11 cellular contexts compared by ENCODE assay signal in the genomic region with DNA sequence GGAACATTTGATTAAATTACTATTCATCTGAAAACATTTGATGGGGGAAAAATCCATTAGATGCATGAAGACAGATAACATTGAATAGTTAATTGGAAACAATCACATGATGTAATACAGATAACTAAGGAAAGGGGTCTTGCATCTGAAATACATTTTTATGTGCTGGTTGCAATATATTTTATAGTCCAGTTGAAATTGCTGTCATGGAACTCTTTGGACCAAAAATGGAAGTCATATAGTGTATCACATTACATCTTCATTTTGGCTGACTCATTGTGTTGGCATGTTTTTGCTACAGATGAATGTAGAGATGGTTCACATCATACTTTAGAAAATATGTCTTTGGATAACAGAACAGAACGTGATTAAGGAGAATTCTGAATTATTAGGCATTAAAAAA. TPM values are rescaled to one million over a fixed set of nuclear protein-coding genes. Genes with fewer than 3 reads are reported as not detected.
DNase-seq lines count a peak whose midpoint lies in the region; ATAC-seq, FAIRE-seq and TF ChIP-seq lines count a peak whose summit lies in the region.
"Had no signal": no experiment of that assay in that cellular context is flagged by ENCODE, and none has a peak within 500 bp of the region (broad histone marks: within the 10 kb centered on the region; RNA-seq: fewer than 3 reads in every experiment).

No MANE protein-coding gene starts in this region.

- no peak overlapping the region for H3K9ac ChIP-seq in endodermal cell (ENCODE audit: extremely low read depth, low read length, poor library complexity, severe bottlenecking)

- no peaks in the 10 kb centered on the region for H3K36me3 Mint-ChIP-seq in endodermal cell (ENCODE audit: low read depth)
- no peaks in the 10 kb centered on the region for H3K36me3 Mint-ChIP-seq in osteocyte (ENCODE audit: unreplicated experiment)

- peaks cover 50% of the 10 kb centered on the region for H3K4me1 Mint-ChIP-seq in endodermal cell
- peaks cover 73% of the 10 kb centered on the region for H3K4me1 Mint-ChIP-seq in osteocyte (ENCODE audit: unreplicated experiment)

- peaks cover 28% of the 10 kb centered on the region for H3K4me1 ChIP-seq in endodermal cell (ENCODE audit: control insufficient read depth, insufficient read depth, low read length)
- H3K4me1 ChIP-seq: right atrium auricular region had no signal

- H3K27me3 ChIP-seq in endodermal cell (ENCODE audit: control insufficient read depth, insufficient read depth, low read length, poor library complexity, severe bottlenecking): no peaks in the 10 kb centered on the region
- H3K27me3 ChIP-seq: right atrium auricular region had no signal

- H3K27ac ChIP-seq in endodermal cell (ENCODE audit: low read depth, low read length): no peak overlapping the region
- H3K27ac ChIP-seq: right atrium auricular region had no signal

- no peak overlapping the region for H3K4me3 Mint-ChIP-seq in endodermal cell
- H3K4me3 Mint-ChIP-seq in osteocyte (ENCODE audit: unreplicated experiment): no peak overlapping the region

- no peaks in the 10 kb centered on the region for H3K36me3 ChIP-seq in endodermal cell (ENCODE audit: control insufficient read depth, insufficient read depth, low read length)
- H3K36me3 ChIP-seq: right atrium auricular region had no signal

- H3K4me3 ChIP-seq in endodermal cell (ENCODE audit: low read length): no peak overlapping the region
- H3K4me3 ChIP-seq: lung, right atrium auricular region had no signal

- H3K27me3 Mint-ChIP-seq in endodermal cell (ENCODE audit: insufficient read depth) (no peaks in the 10 kb centered on the region), osteocyte (ENCODE audit: unreplicated experiment) (no peaks in the 10 kb centered on the region)

- no peak for FAIRE-seq in GM19239 (lab: Jason Lieb, UNC)

- no peaks in the 10 kb centered on the region for H3K9me3 ChIP-seq in endodermal cell (ENCODE audit: control insufficient read depth, low read length)
- H3K9me3 ChIP-seq: right atrium auricular region had no signal

- H3K27ac Mint-ChIP-seq in endodermal cell (peak overlapping the region; percentile 48), osteocyte (ENCODE audit: unreplicated experiment) (peak overlapping the region; percentile 99)

- H3K9me3 Mint-ChIP-seq in endodermal cell (no peaks in the 10 kb centered on the region), osteocyte (ENCODE audit: unreplicated experiment) (no peaks in the 10 kb centered on the region)

- TF ChIP-seq CTCF in endodermal cell (conservative IDR thresholded peaks at IDR 0.05): no peak
- TF ChIP-seq CTCF in osteocyte (IDR thresholded peaks at IDR 0.05): no peak

- ATAC-seq in GM19463 (IDR thresholded peaks at IDR 0.05; ENCODE audit: unreplicated experiment): no peak

- WGBS in endodermal cell (ENCODE audit: insufficient coverage in 1 of 2, insufficient read length in 1 of 2), 2 experiments: 86 to 100% methylated on average over 1 of the region's 1 CpG

- peak; percentile 66 for DNase-seq in GM03348 (ENCODE audit: low spot score)
- peak; percentile 37 for DNase-seq in NCI-H460 (ENCODE audit: extremely low read depth, low read depth)
- no peak for DNase-seq in endodermal cell
- DNase-seq in osteocyte (ENCODE audit: extremely low spot score, unreplicated experiment): no peak
- DNase-seq in GM19239 (ENCODE audit: insufficient read length, low spot score): no peak
- no peak for DNase-seq in NCI-H345 treated with DMSO at 0.1 percent for 48 hours (lab: John Stamatoyannopoulos, UW; ENCODE audit: unreplicated experiment)
- DNase-seq in NCI-H2227 treated with DMSO at 0.1 percent for 48 hours (lab: John Stamatoyannopoulos, UW): no peak
- DNase-seq: activated CD4-positive, CD25-positive, alpha-beta regulatory T cell treated with anti-CD3 and anti-CD28 coated beads, Interleukin-2, amount 50 U/mL, for 72 hours had no signal

RNA-seq across cellular contexts. Expression of a gene that starts 43.0 kb away (rescaled TPM):
- total RNA-seq in NCI-H460 (2014; rRNA removed; shearing (Covaris generic)): 66.0 and 66.5 TPM in 2 replicates
- polyA plus RNA-seq in NCI-H460 (2014; cell fraction: nucleus; rRNA removed): 52.1 and 56.3 TPM in 2 replicates
- total RNA-seq in endodermal cell: 10 to 100 TPM; 68.4 to 78.2 TPM
- polyA plus RNA-seq in endodermal cell (2013, experiment 1 of 2): 26.7 TPM
- 23.9 TPM for polyA plus RNA-seq in endodermal cell (2013, experiment 2 of 2)
- 26.7 and 30.2 TPM in 2 replicates for total RNA-seq in osteocyte

Comparison
In these comparisons a context has a peak if more than half of its experiments do, and no peak if none do; other contexts are left out.
1. DNase-seq: peak in GM03348 (single experiment) and NCI-H460 (single experiment); none in endodermal cell (single experiment), osteocyte (single experiment), GM19239 (single experiment), NCI-H345 treated with DMSO at 0.1 percent for 48 hours (single experiment) and NCI-H2227 treated with DMSO at 0.1 percent for 48 hours (single experiment).